In genomic region chr13:33547035-33547434, GRCh38 we compare ENCODE assay signal across 1 cellular context.
TF ChIP-seq lines count a peak whose summit lies in the region.

No MANE protein-coding gene starts in this region.

TF ChIP-seq in HepG2, 621 proteins besides CTCF, POLR2A, EP300 and RAD21 (continued from another document):
- no peak for TF ChIP-seq BCL3 (CRISPR knock-in tag; IDR thresholded peaks at IDR 0.05)
- TF ChIP-seq ZNF550 (CRISPR knock-in tag; IDR thresholded peaks at IDR 0.05; ENCODE audit: borderline replicate concordance): no peak
- no peak for TF ChIP-seq ATF7 (IDR thresholded peaks at IDR 0.05)
- no peak for TF ChIP-seq ATF7 (CRISPR knock-in tag; IDR thresholded peaks at IDR 0.05)
- TF ChIP-seq SOX13 (IDR thresholded peaks at IDR 0.05): no peak
- peak in 1 of 2 experiments; percentile 55; a peak in 1 of 4 replicates for TF ChIP-seq SOX13 (CRISPR knock-in tag; conservative IDR thresholded peaks at IDR 0.05 in 1 of 2, IDR thresholded peaks at IDR 0.05 in 1 of 2)
- TF ChIP-seq AHDC1 (CRISPR knock-in tag; IDR thresholded peaks at IDR 0.05; ENCODE audit: borderline replicate concordance): peak; percentile 19; the same call in 1 of the 2 replicates
- TF ChIP-seq HNF1A (IDR thresholded peaks at IDR 0.05; ENCODE audit: low read depth): peak; percentile 18; the same call in 1 of the 2 replicates
- TF ChIP-seq HNF1A (CRISPR knock-in tag; IDR thresholded peaks at IDR 0.05; ENCODE audit: borderline replicate concordance): no peak
- no peak for TF ChIP-seq FOXP1 (IDR thresholded peaks at IDR 0.05)
- 0 out of 2 replicates have a peak, but pooled peaks have one; percentile 13 for TF ChIP-seq FOXP1 (CRISPR knock-in tag; IDR thresholded peaks at IDR 0.05)
- 0 out of 2 replicates have a peak, but pooled peaks have one; percentile 20 for TF ChIP-seq CREM (IDR thresholded peaks at IDR 0.05)
- TF ChIP-seq CREM (CRISPR knock-in tag; IDR thresholded peaks at IDR 0.05): no peak
- peak; percentile 53 for TF ChIP-seq PAXIP1 (CRISPR knock-in tag; conservative IDR thresholded peaks at IDR 0.05)
TF ChIP-seq in HepG2: peak in this region for 8.
